12 cellular contexts compared by ENCODE assay signal in genomic region chr6:72382602-72383529, GRCh38.
DNase-seq lines count a peak whose midpoint lies in the region; ATAC-seq and TF ChIP-seq lines count a peak whose summit lies in the region.
"Had no signal": no experiment of that assay in that cellular context is flagged by ENCODE, and none has a peak within 500 bp of the region (broad histone marks: within the 10 kb centered on the region; RNA-seq: fewer than 3 reads in every experiment).

No MANE protein-coding gene starts in this region.

- intact Hi-C loops in naive thymus-derived CD4-positive, alpha-beta T cell (cut with micrococcal nuclease): no loop called here
- intact Hi-C loops in CD4-positive, alpha-beta T cell (cut with DNase I, micrococcal nuclease): no loop called here

- POLR2A ChIA-PET in naive thymus-derived CD4-positive, alpha-beta T cell (lab: Charles Lee): no interaction called here
- POLR2A ChIA-PET in CD4-positive, alpha-beta T cell (lab: Charles Lee): no interaction called here

- peak; percentile 96 for ATAC-seq in GM19023 (IDR thresholded peaks at IDR 0.05; ENCODE audit: unreplicated experiment)
- ATAC-seq in GM21825 (IDR thresholded peaks at IDR 0.05; ENCODE audit: unreplicated experiment): peak; percentile 97
- ATAC-seq in HG03354 (IDR thresholded peaks at IDR 0.05; ENCODE audit: poor library complexity, severe bottlenecking, unreplicated experiment): peak; percentile 97
- ATAC-seq in naive thymus-derived CD4-positive, alpha-beta T cell: peak; percentile 27
- ATAC-seq in CD4-positive, alpha-beta T cell (ENCODE audit: poor library complexity): no peak
- ATAC-seq: gastrocnemius medialis had no signal

- H3K27ac Mint-ChIP-seq in naive thymus-derived CD4-positive, alpha-beta T cell: no peak overlapping the region
- no peak overlapping the region for H3K27ac Mint-ChIP-seq in CD4-positive, alpha-beta T cell
- H3K27ac Mint-ChIP-seq: activated T-helper 1 cell treated with anti-CD3 and anti-CD28 coated beads, Interleukin-12 subunit alpha, Interleukin-12 subunit beta, Interleukin-2, Interleukin-4 antibody, amounts not matched to agents 30 ng/mL and 10 ng/mL and 1 ng/mL, durations not matched to agents 14 hours and 24 hours and 36 hours had no signal

- H3K27me3 ChIP-seq in naive thymus-derived CD4-positive, alpha-beta T cell (ENCODE audit: control insufficient read depth in 2 of 2, insufficient read depth in 2 of 2, low read length in 2 of 2): no peaks in the 10 kb centered on the region
- H3K27me3 ChIP-seq in CD4-positive, alpha-beta T cell (ENCODE audit: control insufficient read depth, insufficient read depth, low read length): peaks cover 5% of the 10 kb centered on the region
- H3K27me3 ChIP-seq: gastrocnemius medialis had no signal

- peaks cover 10 to 29% (median 19%) of the 10 kb centered on the region in 5 donors for H3K27me3 Mint-ChIP-seq in naive thymus-derived CD4-positive, alpha-beta T cell
- H3K27me3 Mint-ChIP-seq in CD4-positive, alpha-beta T cell: peaks cover 5% of the 10 kb centered on the region

- H3K36me3 ChIP-seq in naive thymus-derived CD4-positive, alpha-beta T cell (ENCODE audit: control insufficient read depth in 2 of 3, insufficient read depth in 3 of 3, low read length in 3 of 3): no peaks in the 10 kb centered on the region
- H3K36me3 ChIP-seq: gastrocnemius medialis had no signal

- H3K9me3 Mint-ChIP-seq in naive thymus-derived CD4-positive, alpha-beta T cell: peaks cover 0 to 4% (median 0%) of the 10 kb centered on the region in 11 donors
- H3K9me3 Mint-ChIP-seq in CD4-positive, alpha-beta T cell: no peaks in the 10 kb centered on the region
- H3K9me3 Mint-ChIP-seq: activated T-helper 1 cell treated with anti-CD3 and anti-CD28 coated beads, Interleukin-12 subunit alpha, Interleukin-12 subunit beta, Interleukin-2, Interleukin-4 antibody, amounts not matched to agents 30 ng/mL and 10 ng/mL and 1 ng/mL, durations not matched to agents 14 hours and 24 hours and 36 hours had no signal

- H3K4me3 ChIP-seq in naive thymus-derived CD4-positive, alpha-beta T cell (ENCODE audit: low read length): no peak overlapping the region
- H3K4me3 ChIP-seq: gastrocnemius medialis had no signal

- H3K4me1 ChIP-seq in naive thymus-derived CD4-positive, alpha-beta T cell (ENCODE audit: control insufficient read depth in 2 of 2, insufficient read depth in 2 of 2, low read length in 2 of 2): no peaks in the 10 kb centered on the region
- H3K4me1 ChIP-seq: gastrocnemius medialis had no signal

- H3K27ac ChIP-seq in naive thymus-derived CD4-positive, alpha-beta T cell (ENCODE audit: low read depth, low read length): no peak overlapping the region
- no peak overlapping the region for H3K27ac ChIP-seq in CD4-positive, alpha-beta T cell (ENCODE audit: low read depth, low read length)
- H3K27ac ChIP-seq: gastrocnemius medialis had no signal

- no peaks in the 10 kb centered on the region for H3K4me1 Mint-ChIP-seq in naive thymus-derived CD4-positive, alpha-beta T cell
- no peaks in the 10 kb centered on the region for H3K4me1 Mint-ChIP-seq in CD4-positive, alpha-beta T cell (ENCODE audit: low read depth)

- CTCF ChIA-PET in naive thymus-derived CD4-positive, alpha-beta T cell (lab: Charles Lee): no interaction called here
- CTCF ChIA-PET in CD4-positive, alpha-beta T cell (lab: Charles Lee): no interaction called here

- no peaks in the 10 kb centered on the region for H3K36me3 Mint-ChIP-seq in naive thymus-derived CD4-positive, alpha-beta T cell
- no peaks in the 10 kb centered on the region for H3K36me3 Mint-ChIP-seq in CD4-positive, alpha-beta T cell (ENCODE audit: low read depth)

- no peaks in the 10 kb centered on the region for H3K9me3 ChIP-seq in naive thymus-derived CD4-positive, alpha-beta T cell (ENCODE audit: control insufficient read depth in 2 of 3, low read length in 3 of 3)
- no peaks in the 10 kb centered on the region for H3K9me3 ChIP-seq in CD4-positive, alpha-beta T cell (ENCODE audit: control insufficient read depth, low read length)
- H3K9me3 ChIP-seq: gastrocnemius medialis had no signal

- no peak overlapping the region for H3K4me3 Mint-ChIP-seq in naive thymus-derived CD4-positive, alpha-beta T cell
- no peak overlapping the region for H3K4me3 Mint-ChIP-seq in CD4-positive, alpha-beta T cell
- H3K4me3 Mint-ChIP-seq: activated T-helper 1 cell treated with anti-CD3 and anti-CD28 coated beads, Interleukin-12 subunit alpha, Interleukin-12 subunit beta, Interleukin-2, Interleukin-4 antibody, amounts not matched to agents 30 ng/mL and 10 ng/mL and 1 ng/mL, durations not matched to agents 14 hours and 24 hours and 36 hours had no signal

- no peak for TF ChIP-seq CTCF in CD4-positive, alpha-beta T cell (IDR thresholded peaks at IDR 0.05)

- DNase-seq in naive thymus-derived CD4-positive, alpha-beta T cell: no peak
- no peak for DNase-seq in CD4-positive, alpha-beta T cell
- no peak for DNase-seq in LoVo (ENCODE audit: low spot score)
- no peak for DNase-seq in activated T-cell treated with anti-CD3 and anti-CD28 coated beads, Interleukin-2, amount 50 U/mL, for 1 hour
- DNase-seq: gastrocnemius medialis; NCI-H446 treated with DMSO at 0.1 percent for 48 hours; stimulated activated naive CD4-positive, alpha-beta T cell; T-helper 9 cell had no signal
